In genomic region chr6:76416821-76417605, GRCh38 we compare ENCODE assay signal across 24 cellular contexts.
DNase-seq lines count a peak whose midpoint lies in the region; ATAC-seq and TF ChIP-seq lines count a peak whose summit lies in the region.
"Had no signal": no experiment of that assay in that cellular context is flagged by ENCODE, and none has a peak within 500 bp of the region (broad histone marks: within the 10 kb centered on the region; RNA-seq: fewer than 3 reads in every experiment).

No MANE protein-coding gene starts in this region.

- no peak overlapping the region for H2BK5ac ChIP-seq in trophoblast cell (ENCODE audit: low read depth, low read length, poor library complexity)

- H3K14ac ChIP-seq in trophoblast cell (ENCODE audit: low read length): no peak overlapping the region

- H3K9ac ChIP-seq in trophoblast cell (ENCODE audit: low read length): no peak overlapping the region

- H3K9me3 Mint-ChIP-seq in Calu3 (ENCODE audit: low read depth, unreplicated experiment): no peaks in the 10 kb centered on the region
- H3K9me3 Mint-ChIP-seq: activated naive CD4-positive, alpha-beta T cell treated with anti-CD3 and anti-CD28 coated beads for 36 hours had no signal

- no peak overlapping the region for H2BK120ac ChIP-seq in trophoblast cell (ENCODE audit: insufficient read depth, low read length, poor library complexity)

- H3K27me3 Mint-ChIP-seq in Calu3 (ENCODE audit: unreplicated experiment): no peaks in the 10 kb centered on the region
- H3K27me3 Mint-ChIP-seq: brain, T-helper 17 cell had no signal

- H3K4me3 ChIP-seq in trophoblast cell (ENCODE audit: low read depth, low read length): no peak overlapping the region
- H3K4me3 ChIP-seq: lower lobe of right lung, psoas muscle, sigmoid colon, thyroid gland had no signal

- H3K36me3 Mint-ChIP-seq in Calu3 (ENCODE audit: insufficient read depth, unreplicated experiment): no peaks in the 10 kb centered on the region
- H3K36me3 Mint-ChIP-seq: brain, natural killer cell had no signal

- H3K18ac ChIP-seq in trophoblast cell (ENCODE audit: low read length): no peak overlapping the region

- H3K4ac ChIP-seq in trophoblast cell (ENCODE audit: low read depth, low read length): no peak overlapping the region

- no peak overlapping the region for H4K12ac ChIP-seq in trophoblast cell (ENCODE audit: low read depth, low read length)

- peak overlapping the region; percentile 40 for H2BK12ac ChIP-seq in trophoblast cell (ENCODE audit: low read length)

- no peak overlapping the region for H2AK5ac ChIP-seq in trophoblast cell (ENCODE audit: low read length)

- H3K27ac Mint-ChIP-seq in Calu3 (ENCODE audit: unreplicated experiment): no peak overlapping the region
- H3K27ac Mint-ChIP-seq: activated CD8-positive, alpha-beta T cell treated with anti-CD3 and anti-CD28 coated beads, Interleukin-2, amount 10 ng/mL, durations not matched to agents 7 days and 5 days; activated naive CD4-positive, alpha-beta T cell treated with anti-CD3 and anti-CD28 coated beads for 36 hours; brain; natural killer cell; T-helper 17 cell had no signal

- H3K4me1 ChIP-seq in trophoblast cell (ENCODE audit: control insufficient read depth in 1 of 2, insufficient read depth in 2 of 2, low read length in 2 of 2): no peaks in the 10 kb centered on the region
- H3K4me1 ChIP-seq: lower lobe of right lung, psoas muscle, sigmoid colon, thyroid gland had no signal

- H4K91ac ChIP-seq in trophoblast cell (ENCODE audit: low read depth, low read length): no peak overlapping the region

- H2AFZ ChIP-seq in trophoblast cell (ENCODE audit: insufficient read depth, low read length, poor library complexity): no peak overlapping the region

- intact Hi-C loops in Calu3 (cut with micrococcal nuclease; ENCODE audit: unreplicated experiment): no loop called here

- H4K8ac ChIP-seq in trophoblast cell (ENCODE audit: low read depth, low read length): no peak overlapping the region

- no CpG with 5 or more reads among the region's 5 CpGs for WGBS in trophoblast cell (ENCODE audit: extremely low coverage, insufficient coverage, insufficient read length)

- peaks cover 31% of the 10 kb centered on the region for H3K4me1 Mint-ChIP-seq in Calu3 (ENCODE audit: low read depth, unreplicated experiment)
- H3K4me1 Mint-ChIP-seq: brain, natural killer cell, T-helper 17 cell had no signal

- BruUV-seq in Calu3 (replicated peaks; lab: Mats Ljungman, UMichigan): no TSS peak

- H3K4me2 ChIP-seq in trophoblast cell (ENCODE audit: low read length): no peak overlapping the region

- no peaks in the 10 kb centered on the region for H3K27me3 ChIP-seq in trophoblast cell (ENCODE audit: insufficient read depth, low read length)
- H3K27me3 ChIP-seq: sigmoid colon, thyroid gland had no signal

- H3K27ac ChIP-seq in trophoblast cell (ENCODE audit: low read depth, low read length): no peak overlapping the region
- H3K27ac ChIP-seq: lower lobe of right lung, psoas muscle, sigmoid colon, thyroid gland had no signal

- TF ChIP-seq CTCF in Calu3 (IDR thresholded peaks at IDR 0.05; ENCODE audit: unreplicated experiment): no peak

- H3K79me1 ChIP-seq in trophoblast cell (ENCODE audit: low read length): no peaks in the 10 kb centered on the region

- DNase-seq in Calu3 (peak; percentile 6), NCI-H146 (lab: John Stamatoyannopoulos, UW) (peak; percentile 96), NCI-H774 (lab: John Stamatoyannopoulos, UW) (peak; percentile 4), trophoblast cell (peak in 1 of 2 donors; percentile 5)
- DNase-seq: activated CD8-positive, alpha-beta T cell treated with anti-CD3 and anti-CD28 coated beads, Interleukin-2, amount 10 ng/mL, durations not matched to agents 7 days and 5 days; activated naive CD4-positive, alpha-beta T cell treated with anti-CD3 and anti-CD28 coated beads for 36 hours; HCEC 1CT; IMR-90; lower lobe of right lung; natural killer cell; NCI-H1694; NCI-H446; nucleus accumbens; psoas muscle; sigmoid colon; stimulated activated CD4-positive, alpha-beta T cell treated with anti-CD3 and anti-CD28 coated beads, Interleukin-12 subunit alpha, Interleukin-12 subunit beta, amount 100 ng/mL, for 4 hours; stimulated activated CD4-positive, alpha-beta T cell treated with anti-CD3 and anti-CD28 coated beads, Interleukin-4, amount 100 ng/mL, for 1 hour; T-helper 17 cell; thyroid gland had no signal

- CTCF ChIA-PET in Calu3 (lab: Charles Lee): no interaction called here

- H3K9me3 ChIP-seq in trophoblast cell (ENCODE audit: insufficient read depth, low read depth, low read length): no peaks in the 10 kb centered on the region
- H3K9me3 ChIP-seq: lower lobe of right lung, psoas muscle, sigmoid colon, thyroid gland had no signal

- H3K23ac ChIP-seq in trophoblast cell (ENCODE audit: low read length): no peak overlapping the region

- H3K36me3 ChIP-seq in trophoblast cell (ENCODE audit: control insufficient read depth in 1 of 2, insufficient read depth in 2 of 2, low read length in 2 of 2): no peaks in the 10 kb centered on the region
- H3K36me3 ChIP-seq: lower lobe of right lung, sigmoid colon, thyroid gland had no signal

- H3K79me2 ChIP-seq in trophoblast cell (ENCODE audit: control insufficient read depth, insufficient read depth, low read length, poor library complexity): no peaks in the 10 kb centered on the region

- ATAC-seq in HG03045 (IDR thresholded peaks at IDR 0.05; ENCODE audit: unreplicated experiment) (no peak), GM19324 (IDR thresholded peaks at IDR 0.05; ENCODE audit: low FRiP score, unreplicated experiment) (no peak), HG02981 (IDR thresholded peaks at IDR 0.05; ENCODE audit: unreplicated experiment) (no peak)
- ATAC-seq: activated CD8-positive, alpha-beta T cell treated with anti-CD3 and anti-CD28 coated beads, Interleukin-2, amount 10 ng/mL, durations not matched to agents 7 days and 5 days; lower lobe of right lung; natural killer cell; psoas muscle; SK-N-SH treated with all-trans-retinoic acid at 6 μM for 48 hours; T-helper 17 cell had no signal

- H3K4me3 Mint-ChIP-seq in Calu3 (ENCODE audit: low read depth, unreplicated experiment): no peak overlapping the region
- H3K4me3 Mint-ChIP-seq: activated CD8-positive, alpha-beta T cell treated with anti-CD3 and anti-CD28 coated beads, Interleukin-2, amount 10 ng/mL, durations not matched to agents 7 days and 5 days; activated naive CD4-positive, alpha-beta T cell treated with anti-CD3 and anti-CD28 coated beads for 36 hours; brain; natural killer cell; T-helper 17 cell had no signal
